27 cellular contexts compared by ENCODE assay signal in genomic region chr10:26157734-26158133, GRCh38. TPM values are rescaled to one million over a fixed set of nuclear protein-coding genes. Genes with fewer than 3 reads are reported as not detected.
A peak's percentile ranks its signal among the peaks of the same experiment; 100 is the strongest.
DNase-seq lines count a peak whose midpoint lies in the region; ATAC-seq and TF ChIP-seq lines count a peak whose summit lies in the region.
"Had no signal": no experiment of that assay in that cellular context is flagged by ENCODE, and none has a peak within 500 bp of the region (broad histone marks: within the 10 kb centered on the region; RNA-seq: fewer than 3 reads in every experiment).

No MANE protein-coding gene starts in this region.

- H3K9ac ChIP-seq in OCI-LY3 (ENCODE audit: low read length), result no peak overlapping the region

- intact Hi-C loops in Calu3 (cut with micrococcal nuclease; ENCODE audit: unreplicated experiment) (no loop called here), Right ventricle myocardium inferior (cut with DNase I) (no loop called here)

- peak; percentile 8 for DNase-seq in Calu3
- DNase-seq in GM23338 (ENCODE audit: low spot score), result peak; percentile 45
- DNase-seq in iPS DF 4.7 (ENCODE audit: extremely low read depth, low spot score), result peak; percentile 5
- no peak for DNase-seq in stimulated activated CD4-positive, alpha-beta T cell treated with anti-CD3 and anti-CD28 coated beads, Interleukin-15, amount 100 ng/mL, for 24 hours
- no peak for DNase-seq in Right ventricle myocardium inferior (ENCODE audit: missing footprints)
- DNase-seq in GM13976 (ENCODE audit: low spot score), result no peak
- DNase-seq: activated B cell treated with CpG ODN at 0.5 μM for 24 hours; activated CD8-positive, alpha-beta T cell treated with anti-CD3 and anti-CD28 coated beads for 36 hours; activated T-cell treated with anti-CD3 and anti-CD28 coated beads, Interleukin-2, amount 50 U/mL, for 24 hours; effector CD8-positive, alpha-beta T cell; kidney glomerular epithelial cell; mesenchymal stem cell; naive thymus-derived CD8-positive, alpha-beta T cell; NCI-H1436 treated with DMSO at 0.1 percent for 48 hours; NK-92 treated with Interleukin-12 subunit alpha and Interleukin-12 subunit beta, amount 100 ng/mL, for 24 hours; posterior cingulate gyrus; stimulated activated CD4-positive, alpha-beta T cell treated with anti-CD3 and anti-CD28 coated beads, Interleukin-4, amount 100 ng/mL, for 4 hours; T-cell; uterus had no signal

- BruUV-seq in Calu3 (replicated peaks; lab: Mats Ljungman, UMichigan), result no TSS peak

- CTCF ChIA-PET in Calu3 (lab: Charles Lee), result interaction anchor here (1.3 kb wide), 1 partner anchor 282 kb away, joined by 3 read pairs; no protein-coding TSS in a partner anchor

- H3K36me3 Mint-ChIP-seq in Calu3 (ENCODE audit: insufficient read depth, unreplicated experiment) (no peaks in the 10 kb centered on the region), GM23338 (ENCODE audit: low read depth) (no peaks in the 10 kb centered on the region)
- H3K36me3 Mint-ChIP-seq: activated naive CD4-positive, alpha-beta T cell treated with anti-CD3 and anti-CD28 coated beads, Interleukin-2, amount 50 U/mL, for 24 hours; naive thymus-derived CD8-positive, alpha-beta T cell; T-cell had no signal

- H3K4me2 ChIP-seq in GM23338 (no peak overlapping the region), OCI-LY3 (ENCODE audit: low read length) (no peak overlapping the region)
- H3K4me2 ChIP-seq: hepatocyte had no signal

- in situ Hi-C loops in GM13976 (cut with MboI; ENCODE audit: low sequenced_read_pairs, unreplicated experiment), result no loop called here

- H3K9me2 ChIP-seq in GM23338 (ENCODE audit: insufficient read depth), result no peaks in the 10 kb centered on the region

- H4K20me1 ChIP-seq in GM23338 (replicated peaks; ENCODE audit: insufficient read depth) (no peaks in the 10 kb centered on the region), OCI-LY3 (ENCODE audit: insufficient read depth, low read length) (no peaks in the 10 kb centered on the region)

- H3K4me1 ChIP-seq in GM23338 (ENCODE audit: insufficient read depth) (peaks cover 14% of the 10 kb centered on the region), OCI-LY3 (ENCODE audit: low read length) (no peaks in the 10 kb centered on the region)
- H3K4me1 ChIP-seq: HAP-1, uterus had no signal

- H3K27me3 ChIP-seq in GM23338 (ENCODE audit: insufficient read depth) (no peaks in the 10 kb centered on the region), OCI-LY3 (ENCODE audit: low read depth, low read length) (no peaks in the 10 kb centered on the region)
- H3K27me3 ChIP-seq: hepatocyte, uterus had no signal

- H3K4me3 ChIP-seq in GM23338 (no peak overlapping the region), OCI-LY3 (ENCODE audit: low read length) (no peak overlapping the region)
- H3K4me3 ChIP-seq: HAP-1, hepatocyte, skin epidermis, uterus had no signal

- H3K79me2 ChIP-seq in GM23338 (replicated peaks; ENCODE audit: insufficient read depth), result no peaks in the 10 kb centered on the region
- no peaks in the 10 kb centered on the region for H3K79me2 ChIP-seq in OCI-LY3 (ENCODE audit: low read length)
- H3K79me2 ChIP-seq: hepatocyte had no signal

- no peak overlapping the region for H3K27ac ChIP-seq in GM23338 (ENCODE audit: low read depth)
- H3K27ac ChIP-seq in OCI-LY3 (ENCODE audit: low read length), result no peak overlapping the region
- H3K27ac ChIP-seq: hepatocyte, skin epidermis, uterus had no signal

- H3F3A ChIP-seq in GM23338 (replicated peaks; ENCODE audit: low read depth), result no peaks in the 10 kb centered on the region

- H3K9me3 ChIP-seq in OCI-LY3 (ENCODE audit: insufficient read depth, low read length), result no peaks in the 10 kb centered on the region
- H3K9me3 ChIP-seq: HAP-1, uterus had no signal

- H3K9me3 Mint-ChIP-seq in Calu3 (ENCODE audit: low read depth, unreplicated experiment) (no peaks in the 10 kb centered on the region), GM23338 (no peaks in the 10 kb centered on the region)
- H3K9me3 Mint-ChIP-seq: activated B cell treated with CpG ODN at 0.5 μM for 24 hours; activated CD8-positive, alpha-beta T cell treated with anti-CD3 and anti-CD28 coated beads for 36 hours; activated naive CD4-positive, alpha-beta T cell treated with anti-CD3 and anti-CD28 coated beads, Interleukin-2, amount 50 U/mL, for 24 hours; activated T-cell treated with anti-CD3 and anti-CD28 coated beads, Interleukin-2, amount 50 U/mL, for 24 hours; naive thymus-derived CD8-positive, alpha-beta T cell had no signal

- H2AFZ ChIP-seq in GM23338 (no peak overlapping the region), OCI-LY3 (ENCODE audit: low read depth, low read length) (no peak overlapping the region)
- H2AFZ ChIP-seq: hepatocyte had no signal

- H3K4me1 Mint-ChIP-seq in Calu3 (ENCODE audit: low read depth, unreplicated experiment), result no peaks in the 10 kb centered on the region
- H3K4me1 Mint-ChIP-seq in GM23338, result peaks cover 8% of the 10 kb centered on the region; the same call in 2 of the 3 replicates
- H3K4me1 Mint-ChIP-seq: activated naive CD4-positive, alpha-beta T cell treated with anti-CD3 and anti-CD28 coated beads, Interleukin-2, amount 50 U/mL, for 24 hours; naive thymus-derived CD8-positive, alpha-beta T cell; T-cell had no signal

- H3K36me3 ChIP-seq in GM23338 (ENCODE audit: insufficient read depth), result no peaks in the 10 kb centered on the region
- H3K36me3 ChIP-seq in OCI-LY3 (replicated peaks; ENCODE audit: low read depth, low read length), result no peaks in the 10 kb centered on the region
- H3K36me3 ChIP-seq: HAP-1, uterus had no signal

- TF ChIP-seq CTCF in Calu3 (IDR thresholded peaks at IDR 0.05; ENCODE audit: unreplicated experiment) (no peak), GM23338 (conservative IDR thresholded peaks at IDR 0.05; ENCODE audit: low read depth in 2 of 2) (peak; percentile 41 to 67; a peak in 3 of 4 replicates), OCI-LY3 (IDR thresholded peaks at IDR 0.05; ENCODE audit: low read depth, low read length) (peak; percentile 44), GM13976 (IDR thresholded peaks at IDR 0.05; ENCODE audit: borderline replicate concordance, control extremely low read depth, extremely low read depth, insufficient read depth, missing control alignments) (no peak)

- H3K4me3 Mint-ChIP-seq in Calu3 (ENCODE audit: low read depth, unreplicated experiment), result no peak overlapping the region
- no peak overlapping the region for H3K4me3 Mint-ChIP-seq in GM23338
- H3K4me3 Mint-ChIP-seq: activated B cell treated with CpG ODN at 0.5 μM for 24 hours; activated CD8-positive, alpha-beta T cell treated with anti-CD3 and anti-CD28 coated beads for 36 hours; activated naive CD4-positive, alpha-beta T cell treated with anti-CD3 and anti-CD28 coated beads, Interleukin-2, amount 50 U/mL, for 24 hours; activated T-cell treated with anti-CD3 and anti-CD28 coated beads, Interleukin-2, amount 50 U/mL, for 24 hours; naive thymus-derived CD8-positive, alpha-beta T cell; T-cell had no signal

- H3K27me3 Mint-ChIP-seq in Calu3 (ENCODE audit: unreplicated experiment) (no peaks in the 10 kb centered on the region), GM23338 (ENCODE audit: insufficient read depth, low read depth, poor library complexity) (peaks cover 2% of the 10 kb centered on the region)

- peak; percentile 75 for ATAC-seq in GM23338
- no peak for ATAC-seq in GM21367 (IDR thresholded peaks at IDR 0.05; ENCODE audit: unreplicated experiment)
- no peak for ATAC-seq in Right ventricle myocardium inferior
- ATAC-seq: activated CD8-positive, alpha-beta T cell treated with anti-CD3 and anti-CD28 coated beads for 36 hours; naive thymus-derived CD8-positive, alpha-beta T cell; T-cell had no signal

- no peak overlapping the region for H3K27ac Mint-ChIP-seq in Calu3 (ENCODE audit: unreplicated experiment)
- no peak overlapping the region for H3K27ac Mint-ChIP-seq in GM23338
- H3K27ac Mint-ChIP-seq: activated B cell treated with CpG ODN at 0.5 μM for 24 hours; activated CD8-positive, alpha-beta T cell treated with anti-CD3 and anti-CD28 coated beads for 36 hours; activated naive CD4-positive, alpha-beta T cell treated with anti-CD3 and anti-CD28 coated beads, Interleukin-2, amount 50 U/mL, for 24 hours; activated T-cell treated with anti-CD3 and anti-CD28 coated beads, Interleukin-2, amount 50 U/mL, for 24 hours; naive thymus-derived CD8-positive, alpha-beta T cell; T-cell had no signal

TF ChIP-seq in GM23338, 12 proteins besides CTCF, POLR2A, EP300 and RAD21 (continues in another document):
- no peak for TF ChIP-seq CREB1 (CRISPR knock-in tag; IDR thresholded peaks at IDR 0.05; ENCODE audit: low read depth)

RNA-seq across cellular contexts. Expression of gene GAD2, which starts 58.8 kb away (rescaled TPM):
- not detected in 2 replicates for total RNA-seq in Calu3 (2022)
- 0.56 and 5.6 TPM in 2 replicates for total RNA-seq in GM23338 (2014; rRNA removed; shearing (Covaris generic))
- polyA plus RNA-seq in GM23338 (2016; fragmentation: Nextera tagmentation; extraction: Ambion mirVana), result 0.86 and 1.6 TPM in 2 replicates
- not detected for total RNA-seq in Right ventricle myocardium inferior
- total RNA-seq: activated B cell treated with CpG ODN at 0.5 μM for 24 hours; activated CD8-positive, alpha-beta T cell treated with anti-CD3 and anti-CD28 coated beads for 36 hours; astrocyte; naive thymus-derived CD8-positive, alpha-beta T cell; subcutaneous adipose tissue; T-cell; uterus had no signal
- polyA plus RNA-seq: naive thymus-derived CD8-positive, alpha-beta T cell had no signal

Comparison
In these comparisons a context has a peak if more than half of its experiments do, and no peak if none do; other contexts are left out.
1. DNase-seq: peak in Calu3 (single experiment), GM23338 (single experiment) and iPS DF 4.7 (single experiment); none in stimulated activated CD4-positive, alpha-beta T cell treated with anti-CD3 and anti-CD28 coated beads, Interleukin-15, amount 100 ng/mL, for 24 hours (single experiment), Right ventricle myocardium inferior (single experiment) and GM13976 (single experiment).
2. CTCF ChIP-seq: peak in GM23338 (2 of 2) and OCI-LY3 (single experiment); none in Calu3 (single experiment) and GM13976 (single experiment).